Comparison of ENCODE assay signal across 8 cellular contexts in genomic region chr4:164731827-164732474, GRCh38. TPM values are rescaled to one million over a fixed set of nuclear protein-coding genes. Genes with fewer than 3 reads are reported as not detected.
A peak's percentile ranks its signal among the peaks of the same experiment; 100 is the strongest.
DNase-seq lines count a peak whose midpoint lies in the region; ATAC-seq, FAIRE-seq and TF ChIP-seq lines count a peak whose summit lies in the region.

No MANE protein-coding gene starts in this region.

- peaks cover 12% of the 10 kb centered on the region for H3K27me3 Mint-ChIP-seq in T-helper 2 cell treated with Interferon-gamma antibody and Interleukin-4, amounts not matched to agents 5 μg/mL and 100 μg/mL, for 36 hours (ENCODE audit: low read depth)
- H3K27me3 Mint-ChIP-seq in MCF 10A (ENCODE audit: insufficient read depth, unreplicated experiment) = no peaks in the 10 kb centered on the region

- no peaks in the 10 kb centered on the region for H3K9me3 Mint-ChIP-seq in T-helper 2 cell treated with Interferon-gamma antibody and Interleukin-4, amounts not matched to agents 5 μg/mL and 100 μg/mL, for 36 hours
- H3K9me3 Mint-ChIP-seq in MCF 10A (ENCODE audit: unreplicated experiment) = no peaks in the 10 kb centered on the region

- H3K4me3 Mint-ChIP-seq in T-helper 2 cell treated with Interferon-gamma antibody and Interleukin-4, amounts not matched to agents 5 μg/mL and 100 μg/mL, for 36 hours = no peak overlapping the region
- no peak overlapping the region for H3K4me3 Mint-ChIP-seq in MCF 10A (ENCODE audit: unreplicated experiment)

- H3K36me3 Mint-ChIP-seq in T-helper 2 cell treated with Interferon-gamma antibody and Interleukin-4, amounts not matched to agents 5 μg/mL and 100 μg/mL, for 36 hours (ENCODE audit: low read depth) = no peaks in the 10 kb centered on the region
- no peaks in the 10 kb centered on the region for H3K36me3 Mint-ChIP-seq in MCF 10A (ENCODE audit: insufficient read depth, unreplicated experiment)

- POLR2A ChIA-PET in MCF 10A (lab: Yijun Ruan, JAX) = interaction anchor here (0.9 to 1.9 kb wide), 4 partner anchors 68 to 421 kb away, joined by 3 to 5 read pairs (median 3); no protein-coding TSS in a partner anchor

- FAIRE-seq in HTR-8/SVneo (lab: Jason Lieb, UNC) (no peak), islet of Langerhans (lab: Jason Lieb, UNC) (peak; percentile 92)

- H3K27ac Mint-ChIP-seq in T-helper 2 cell treated with Interferon-gamma antibody and Interleukin-4, amounts not matched to agents 5 μg/mL and 100 μg/mL, for 36 hours = no peak overlapping the region
- H3K27ac Mint-ChIP-seq in MCF 10A (ENCODE audit: low read depth, unreplicated experiment) = no peak overlapping the region

- peak; percentile 74 for ATAC-seq in GM21390 (IDR thresholded peaks at IDR 0.05; ENCODE audit: unreplicated experiment)

- no peaks in the 10 kb centered on the region for H3K4me1 Mint-ChIP-seq in T-helper 2 cell treated with Interferon-gamma antibody and Interleukin-4, amounts not matched to agents 5 μg/mL and 100 μg/mL, for 36 hours (ENCODE audit: low read depth)
- H3K4me1 Mint-ChIP-seq in MCF 10A (ENCODE audit: insufficient read depth, unreplicated experiment) = no peaks in the 10 kb centered on the region

- intact Hi-C loops in MCF 10A (cut with micrococcal nuclease) = loop anchor here (1.0 to 5.0 kb wide), 5 partner anchors 349 to 1177 kb away; no protein-coding TSS in a partner anchor

- CTCF ChIA-PET in MCF 10A (lab: Yijun Ruan, JAX) = interaction anchor here (0.6 to 7.0 kb wide), 75 partner anchors 8 to 1332 kb away, joined by 3 to 65 read pairs (median 3); no protein-coding TSS in a partner anchor

- TF ChIP-seq CTCF in MCF 10A (IDR thresholded peaks at IDR 0.05; ENCODE audit: unreplicated experiment) = peak; percentile 88

- BruUV-seq in MCF 10A (replicated peaks; lab: Mats Ljungman, UMichigan) = no TSS peak

- peak; percentile 4 for DNase-seq in GDM1 (lab: John Stamatoyannopoulos, UW)
- peak; percentile 51 for DNase-seq in HTR-8/SVneo (ENCODE audit: insufficient read length, low spot score)
- DNase-seq in T-helper 2 cell treated with Interferon-gamma antibody and Interleukin-4, amounts not matched to agents 5 μg/mL and 100 μg/mL, for 36 hours (ENCODE audit: low spot score) = peak; percentile 6
- peak; percentile 71 for DNase-seq in MCF 10A (ENCODE audit: unreplicated experiment)
- peak; percentile 57 to 59 for DNase-seq in stimulated activated CD4-positive, alpha-beta T cell treated with anti-CD3 and anti-CD28 coated beads, Interleukin-2, amount 100 ng/mL, for 24 hours
- DNase-seq in NCI-H774 (lab: John Stamatoyannopoulos, UW) = no peak

RNA-seq across cellular contexts. Expression of gene SMIM31, which starts 22.0 kb away (rescaled TPM):
- total RNA-seq in MCF 10A (2022) = not detected in 2 replicates
